In genomic region chr11:119999220-119999619, GRCh38 we compare ENCODE assay signal across 1 cellular context.
TF ChIP-seq lines count a peak whose summit lies in the region.

No MANE protein-coding gene starts in this region.

TF ChIP-seq in SK-N-SH, 30 proteins besides CTCF, POLR2A, EP300 and RAD21 (continued from another document):
- TF ChIP-seq SIN3A (IDR thresholded peaks at IDR 0.05; ENCODE audit: borderline replicate concordance, low read depth, low read length) (no peak), CHD2 (IDR thresholded peaks at IDR 0.05; ENCODE audit: low read length, partially characterized antibody) (no peak), MEF2A (IDR thresholded peaks at IDR 0.05; ENCODE audit: borderline replicate concordance, low read depth) (no peak), USF1 (IDR thresholded peaks at IDR 0.05; ENCODE audit: borderline replicate concordance, low read depth) (no peak), TCF12 (IDR thresholded peaks at IDR 0.05) (no peak), NFIC (IDR thresholded peaks at IDR 0.05; ENCODE audit: borderline replicate concordance) (no peak), IRF3 (IDR thresholded peaks at IDR 0.05; ENCODE audit: low read depth, low read length) (no peak), TAF1 (IDR thresholded peaks at IDR 0.05; ENCODE audit: borderline replicate concordance, low read depth, low read length) (no peak), RXRA (IDR thresholded peaks at IDR 0.05; ENCODE audit: borderline replicate concordance, low read depth) (no peak), GABPA (IDR thresholded peaks at IDR 0.05; ENCODE audit: low read depth) (no peak), TEAD4 (IDR thresholded peaks at IDR 0.05; ENCODE audit: borderline replicate concordance, insufficient read depth) (no peak)
